10 cellular contexts compared by ENCODE assay signal in genomic region chr3:140170612-140171011, GRCh38.
DNase-seq lines count a peak whose midpoint lies in the region; ATAC-seq, FAIRE-seq and TF ChIP-seq lines count a peak whose summit lies in the region.
"Had no signal": no experiment of that assay in that cellular context is flagged by ENCODE, and none has a peak within 500 bp of the region (broad histone marks: within the 10 kb centered on the region; RNA-seq: fewer than 3 reads in every experiment).

No MANE protein-coding gene starts in this region.

- intact Hi-C loops in aorta (cut with DNase I) = no loop called here

- FAIRE-seq in RCC 7860 (lab: Jason Lieb, UNC) = no peak

- H3K9me3 ChIP-seq in aorta (ENCODE audit: control insufficient read depth, low read length) = peaks cover 1% of the 10 kb centered on the region
- H3K9me3 ChIP-seq: esophagus squamous epithelium had no signal

- no peak for TF ChIP-seq CTCF in omental fat pad (IDR thresholded peaks at IDR 0.05)

- no peaks in the 10 kb centered on the region for H3K36me3 ChIP-seq in aorta (ENCODE audit: control insufficient read depth in 1 of 2, insufficient read depth in 2 of 2, low read length in 1 of 2)
- H3K36me3 ChIP-seq: esophagus squamous epithelium had no signal

- H3K27ac ChIP-seq in aorta (ENCODE audit: low read depth in 1 of 2, low read length in 2 of 2) = no peak overlapping the region
- H3K27ac ChIP-seq: esophagus squamous epithelium had no signal

- DNase-seq in DMS153 treated with DMSO at 0.1 percent for 48 hours (lab: John Stamatoyannopoulos, UW; ENCODE audit: unreplicated experiment) = peak; percentile 80
- DNase-seq in LHCN-M2 (ENCODE audit: low read depth) = peak; percentile 15
- DNase-seq in RCC 7860 (ENCODE audit: low spot score) = no peak
- no peak for DNase-seq in aorta
- no peak for DNase-seq in omental fat pad (ENCODE audit: low spot score)
- DNase-seq in AG08395 (ENCODE audit: low spot score) = no peak
- DNase-seq: activated CD4-positive, alpha-beta memory T cell treated with anti-CD3 and anti-CD28 coated beads for 36 hours; esophagus squamous epithelium had no signal

- 55 to 68% methylated on average over 1 of the region's 1 CpG for WGBS in aorta, 2 donors

- H3K4me3 ChIP-seq in aorta (ENCODE audit: low read length in 2 of 2) = no peak overlapping the region
- H3K4me3 ChIP-seq: esophagus squamous epithelium had no signal

- peaks cover 0 to 3% of the 10 kb centered on the region in 2 donors for H3K4me1 ChIP-seq in aorta (ENCODE audit: control insufficient read depth in 1 of 2, insufficient read depth in 2 of 2, low read length in 2 of 2)
- H3K4me1 ChIP-seq: esophagus squamous epithelium had no signal

- peak; percentile 83 for ATAC-seq in GM19324 (IDR thresholded peaks at IDR 0.05; ENCODE audit: low FRiP score, unreplicated experiment)
- peak; percentile 96 for ATAC-seq in HG02852 (IDR thresholded peaks at IDR 0.05; ENCODE audit: unreplicated experiment)
- ATAC-seq in aorta (ENCODE audit: low FRiP score) = no peak
- no peak for ATAC-seq in omental fat pad (ENCODE audit: low FRiP score)

- H3K27me3 ChIP-seq in aorta (ENCODE audit: control insufficient read depth in 1 of 2, insufficient read depth in 2 of 2, low read length in 1 of 2) = no peaks in the 10 kb centered on the region
- H3K27me3 ChIP-seq: esophagus squamous epithelium had no signal

Comparison
In these comparisons a context has a peak if more than half of its experiments do, and no peak if none do; other contexts are left out.
1. DNase-seq: peak in DMS153 treated with DMSO at 0.1 percent for 48 hours (single experiment) and LHCN-M2 (single experiment); none in RCC 7860 (single experiment), aorta (0 of 2), omental fat pad (single experiment) and AG08395 (single experiment).
2. ATAC-seq: peak in GM19324 (single experiment) and HG02852 (single experiment); none in aorta (single experiment) and omental fat pad (single experiment).